Comparison of ENCODE assay signal across 8 cellular contexts in the genomic region with DNA sequence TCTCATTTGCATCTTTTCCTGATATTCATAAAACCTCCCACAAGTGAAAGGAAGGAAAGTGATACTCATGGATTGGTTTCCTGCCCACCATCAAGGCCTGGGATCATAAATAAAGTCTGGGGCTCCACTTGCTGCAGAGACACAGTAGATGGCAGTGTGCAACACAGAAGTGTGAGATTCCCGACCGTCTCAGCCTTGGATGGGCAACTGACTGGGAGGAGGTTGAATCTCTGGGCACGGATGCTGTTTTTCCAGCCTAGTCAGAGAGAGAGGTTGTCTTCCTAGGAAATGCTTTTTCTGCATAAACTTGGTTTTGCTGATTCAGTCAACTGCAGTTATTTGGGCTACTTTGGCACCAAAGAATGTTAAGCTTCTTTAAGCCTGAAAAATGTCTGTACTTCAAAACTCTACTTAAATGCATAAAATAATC. TPM values are rescaled to one million over a fixed set of nuclear protein-coding genes. Genes with fewer than 3 reads are reported as not detected.
DNase-seq lines count a peak whose midpoint lies in the region; TF ChIP-seq lines count a peak whose summit lies in the region.

No MANE protein-coding gene starts in this region.

- H3K4me1 ChIP-seq in SJCRH30: peaks cover 26% of the 10 kb centered on the region
- H3K4me1 ChIP-seq in osteoblast (ENCODE audit: insufficient read depth, low read length): peaks cover 17% of the 10 kb centered on the region

- no peaks in the 10 kb centered on the region for H4K20me1 ChIP-seq in osteoblast (ENCODE audit: insufficient read depth, low read length)

- H3K79me2 ChIP-seq in osteoblast (ENCODE audit: insufficient read depth, low read length): no peaks in the 10 kb centered on the region

- DNase-seq in DMS 273 treated with DMSO at 0.1 percent for 48 hours (lab: John Stamatoyannopoulos, UW): peak; percentile 48
- peak; percentile 83 for DNase-seq in MG63
- peak; percentile 86 to 93 for DNase-seq in SJCRH30
- DNase-seq in fibroblast of pulmonary artery (ENCODE audit: low read depth): peak; percentile 89
- peak; percentile 81 for DNase-seq in osteoblast (ENCODE audit: insufficient read length, low spot score, missing footprints)
- no peak for DNase-seq in KG1 (lab: John Stamatoyannopoulos, UW)
- no peak for DNase-seq in ureter (ENCODE audit: low spot score)
- no peak for DNase-seq in stimulated activated CD8-positive, alpha-beta memory T cell treated with anti-CD3 and anti-CD28 coated beads, Interleukin-4, amount 100 ng/mL, for 48 hours

- no peaks in the 10 kb centered on the region for H3K36me3 ChIP-seq in MG63
- H3K36me3 ChIP-seq in SJCRH30: no peaks in the 10 kb centered on the region
- H3K36me3 ChIP-seq in osteoblast (ENCODE audit: insufficient read depth, low read length): no peaks in the 10 kb centered on the region

- no peak overlapping the region for H2AFZ ChIP-seq in osteoblast (ENCODE audit: low read length)

- peak overlapping the region; percentile 81; the same call in 1 of the 2 replicates for H3K27ac ChIP-seq in SJCRH30
- no peak overlapping the region for H3K27ac ChIP-seq in osteoblast (ENCODE audit: low read depth, low read length)

- H3K27me3 ChIP-seq in MG63 (no peaks in the 10 kb centered on the region), SJCRH30 (no peaks in the 10 kb centered on the region), osteoblast (ENCODE audit: insufficient read depth, low read length) (no peaks in the 10 kb centered on the region)

- no peaks in the 10 kb centered on the region for H3K9me3 ChIP-seq in MG63
- no peaks in the 10 kb centered on the region; the same call in 1 of the 2 replicates for H3K9me3 ChIP-seq in SJCRH30 (replicated peaks)
- H3K9me3 ChIP-seq in osteoblast (ENCODE audit: low read depth, low read length): no peaks in the 10 kb centered on the region

- no peak overlapping the region for H3K4me2 ChIP-seq in osteoblast (ENCODE audit: insufficient read depth, low read length)

- H3K4me3 ChIP-seq in MG63 (no peak overlapping the region), SJCRH30 (no peak overlapping the region), fibroblast of pulmonary artery (replicated peaks; ENCODE audit: low read depth, low read length) (no peak overlapping the region), osteoblast (ENCODE audit: insufficient read depth, low read length) (no peak overlapping the region)

- TF ChIP-seq CTCF in fibroblast of pulmonary artery (IDR thresholded peaks at IDR 0.05; ENCODE audit: low read length, missing control alignments): peak; percentile 92
- TF ChIP-seq CTCF in osteoblast (IDR thresholded peaks at IDR 0.05; ENCODE audit: extremely low read depth, low read depth, low read length): peak; percentile 96

RNA-seq across cellular contexts. Expression of gene RFPL4B, which starts 9.9 kb away (rescaled TPM):
- not detected in 2 replicates for total RNA-seq in MG63 (2014; rRNA removed; shearing (Covaris generic); ENCODE audit: low replicate concordance)
- total RNA-seq in SJCRH30 (2014; rRNA removed; shearing (Covaris generic)): 0.18 TPM in 1 of 2 replicates, not detected in the other
- total RNA-seq in osteoblast (not detected in 2 replicates), ureter (not detected)

Comparison
In these comparisons a context has a peak if more than half of its experiments do, and no peak if none do; other contexts are left out.
1. DNase-seq: peak in DMS 273 treated with DMSO at 0.1 percent for 48 hours (single experiment), MG63 (single experiment), SJCRH30 (2 of 2), fibroblast of pulmonary artery (single experiment) and osteoblast (single experiment); none in KG1 (single experiment), ureter (single experiment) and stimulated activated CD8-positive, alpha-beta memory T cell treated with anti-CD3 and anti-CD28 coated beads, Interleukin-4, amount 100 ng/mL, for 48 hours (single experiment).